Comparison of ENCODE assay signal across 13 cellular contexts in genomic region chr5:32017638-32018429, GRCh38.
A peak's percentile ranks its signal among the peaks of the same experiment; 100 is the strongest.
DNase-seq lines count a peak whose midpoint lies in the region; TF ChIP-seq lines count a peak whose summit lies in the region.
"Had no signal": no experiment of that assay in that cellular context is flagged by ENCODE, and none has a peak within 500 bp of the region (broad histone marks: within the 10 kb centered on the region; RNA-seq: fewer than 3 reads in every experiment).

No MANE protein-coding gene starts in this region.

- peak overlapping the region; percentile 18 for H3K4me3 Mint-ChIP-seq in T-helper 2 cell treated with Interferon-gamma antibody and Interleukin-4, amounts not matched to agents 5 μg/mL and 100 μg/mL, for 36 hours
- no peak overlapping the region for H3K4me3 Mint-ChIP-seq in chondrocyte (ENCODE audit: unreplicated experiment)
- H3K4me3 Mint-ChIP-seq: activated CD4-positive, alpha-beta memory T cell treated with anti-CD3 and anti-CD28 coated beads, Interleukin-2, amount 10 ng/mL, durations not matched to agents 7 days and 5 days had no signal

- no peaks in the 10 kb centered on the region for H3K9me3 ChIP-seq in thyroid gland

- no peak overlapping the region for H3K4me3 ChIP-seq in thyroid gland (replicated peaks in 1 of 3)

- no peaks in the 10 kb centered on the region for H3K36me3 ChIP-seq in thyroid gland

- no peak for TF ChIP-seq POLR2A in thyroid gland (IDR thresholded peaks at IDR 0.05)

- peaks cover 0 to 14% of the 10 kb centered on the region in 2 donors for H3K4me1 ChIP-seq in thyroid gland

- no peak overlapping the region for H3K27ac Mint-ChIP-seq in T-helper 2 cell treated with Interferon-gamma antibody and Interleukin-4, amounts not matched to agents 5 μg/mL and 100 μg/mL, for 36 hours
- peak overlapping the region; percentile 58 for H3K27ac Mint-ChIP-seq in chondrocyte (ENCODE audit: unreplicated experiment)
- H3K27ac Mint-ChIP-seq: activated CD4-positive, alpha-beta memory T cell treated with anti-CD3 and anti-CD28 coated beads, Interleukin-2, amount 10 ng/mL, durations not matched to agents 7 days and 5 days had no signal

- DNase-seq in T-helper 2 cell treated with Interferon-gamma antibody and Interleukin-4, amounts not matched to agents 5 μg/mL and 100 μg/mL, for 36 hours (ENCODE audit: low spot score), result no peak
- DNase-seq in T-helper 2 cell, result no peak
- DNase-seq in chondrocyte (ENCODE audit: low spot score), result no peak
- DNase-seq in medulla oblongata (ENCODE audit: extremely low spot score), result peak; percentile 41
- DNase-seq in thyroid gland, result peak; percentile 56 to 77
- no peak for DNase-seq in NCI-H128 (lab: John Stamatoyannopoulos, UW; ENCODE audit: unreplicated experiment)
- no peak for DNase-seq in cerebellum (ENCODE audit: low spot score)
- no peak for DNase-seq in Kasumi-1 (lab: John Stamatoyannopoulos, UW)
- DNase-seq: activated CD4-positive, alpha-beta memory T cell treated with anti-CD3 and anti-CD28 coated beads, Interleukin-2, amount 10 ng/mL, durations not matched to agents 7 days and 5 days; dermis blood vessel endothelial cell; kidney; small intestine; stimulated activated naive CD4-positive, alpha-beta T cell treated with Interleukin-2 at 50 U/mL for 16 hours had no signal

- H3K4me1 Mint-ChIP-seq in T-helper 2 cell treated with Interferon-gamma antibody and Interleukin-4, amounts not matched to agents 5 μg/mL and 100 μg/mL, for 36 hours (ENCODE audit: low read depth), result peaks cover 16% of the 10 kb centered on the region
- H3K4me1 Mint-ChIP-seq in chondrocyte (ENCODE audit: low read depth), result peaks cover 57% of the 10 kb centered on the region

- H3K27me3 Mint-ChIP-seq in T-helper 2 cell treated with Interferon-gamma antibody and Interleukin-4, amounts not matched to agents 5 μg/mL and 100 μg/mL, for 36 hours (ENCODE audit: low read depth), result peaks cover 6% of the 10 kb centered on the region
- H3K27me3 Mint-ChIP-seq in chondrocyte (ENCODE audit: low read depth), result no peaks in the 10 kb centered on the region

- H3K36me3 Mint-ChIP-seq in T-helper 2 cell treated with Interferon-gamma antibody and Interleukin-4, amounts not matched to agents 5 μg/mL and 100 μg/mL, for 36 hours (ENCODE audit: low read depth), result no peaks in the 10 kb centered on the region
- H3K36me3 Mint-ChIP-seq in chondrocyte (ENCODE audit: low read depth), result peaks cover 8% of the 10 kb centered on the region

- intact Hi-C loops in thyroid gland (cut with DNase I), result no loop called here

- no peaks in the 10 kb centered on the region for H3K9me3 Mint-ChIP-seq in T-helper 2 cell treated with Interferon-gamma antibody and Interleukin-4, amounts not matched to agents 5 μg/mL and 100 μg/mL, for 36 hours
- H3K9me3 Mint-ChIP-seq in chondrocyte (ENCODE audit: low read depth), result no peaks in the 10 kb centered on the region
- H3K9me3 Mint-ChIP-seq: activated CD4-positive, alpha-beta memory T cell treated with anti-CD3 and anti-CD28 coated beads, Interleukin-2, amount 10 ng/mL, durations not matched to agents 7 days and 5 days had no signal

- H3K27me3 ChIP-seq in thyroid gland, result no peaks in the 10 kb centered on the region

- 40 to 44% methylated on average over 6 to 8 of the region's 8 CpGs for whole genome bisulfite sequencing in thyroid gland, 2 donors

- H3K27ac ChIP-seq in thyroid gland, result peak overlapping the region in 1 of 3 donors; percentile 17

- TF ChIP-seq CTCF in chondrocyte (IDR thresholded peaks at IDR 0.05) (no peak), thyroid gland (IDR thresholded peaks at IDR 0.05) (no peak)

Comparison
In these comparisons a context has a peak if more than half of its experiments do, and no peak if none do; other contexts are left out.
1. DNase-seq: peak in medulla oblongata (single experiment) and thyroid gland (2 of 2); none in T-helper 2 cell treated with Interferon-gamma antibody and Interleukin-4, amounts not matched to agents 5 μg/mL and 100 μg/mL, for 36 hours (single experiment), T-helper 2 cell (0 of 5), chondrocyte (single experiment), NCI-H128 (single experiment), cerebellum (single experiment) and Kasumi-1 (0 of 2).